21 cellular contexts compared by ENCODE assay signal in genomic region chr14:49036991-49037390, GRCh38.
A peak's percentile ranks its signal among the peaks of the same experiment; 100 is the strongest.
DNase-seq lines count a peak whose midpoint lies in the region; ATAC-seq and TF ChIP-seq lines count a peak whose summit lies in the region.
"Had no signal": no experiment of that assay in that cellular context is flagged by ENCODE, and none has a peak within 500 bp of the region (broad histone marks: within the 10 kb centered on the region; RNA-seq: fewer than 3 reads in every experiment).

No MANE protein-coding gene starts in this region.

- peaks cover 3% of the 10 kb centered on the region; the same call in 1 of the 2 replicates for H3K9me2 ChIP-seq in GM23338 (ENCODE audit: insufficient read depth)

- H3K27me3 Mint-ChIP-seq in GM23338 (ENCODE audit: insufficient read depth, low read depth, poor library complexity) (peaks cover 1% of the 10 kb centered on the region), mesothelial cell of epicardium (ENCODE audit: low read depth) (no peaks in the 10 kb centered on the region)
- H3K27me3 Mint-ChIP-seq: CD4-positive, alpha-beta T cell had no signal

- H3K36me3 ChIP-seq in GM23338 (ENCODE audit: insufficient read depth) (no peaks in the 10 kb centered on the region), HAP-1 (replicated peaks) (no peaks in the 10 kb centered on the region)
- H3K36me3 ChIP-seq: BE2C; BLaER1 treated with 17β-estradiol and CSF1 and Interleukin-3, amounts not matched to agents 10 nM and 100 nM had no signal

- no peaks in the 10 kb centered on the region for H3K9me3 Mint-ChIP-seq in GM23338
- peaks cover 5% of the 10 kb centered on the region for H3K9me3 Mint-ChIP-seq in mesothelial cell of epicardium
- H3K9me3 Mint-ChIP-seq: CD4-positive, alpha-beta T cell; H9 had no signal

- in situ Hi-C loops in HAP-1 (cut with MboI; ENCODE audit: low sequenced_read_pairs), result no loop called here

- H3K27ac ChIP-seq in GM23338 (ENCODE audit: low read depth), result no peak overlapping the region
- H3K27ac ChIP-seq: A549; BLaER1 treated with 17β-estradiol and CSF1 and Interleukin-3, amounts not matched to agents 10 nM and 100 nM had no signal

- no peak overlapping the region for H3K4me3 ChIP-seq in GM23338
- no peak overlapping the region for H3K4me3 ChIP-seq in HAP-1
- H3K4me3 ChIP-seq: A549; BLaER1 treated with 17β-estradiol and CSF1 and Interleukin-3, amounts not matched to agents 10 nM and 100 nM had no signal

- H3K4me2 ChIP-seq in GM23338, result peak overlapping the region; percentile 18; the same call in 1 of the 2 replicates
- H3K4me2 ChIP-seq: A549 had no signal

- H3K4me3 Mint-ChIP-seq in GM23338 (no peak overlapping the region), mesothelial cell of epicardium (no peak overlapping the region)
- H3K4me3 Mint-ChIP-seq: CD14-positive monocyte; CD4-positive, alpha-beta T cell; CD8-positive, alpha-beta memory T cell; H9; HFFc6 had no signal

- H3F3A ChIP-seq in GM23338 (replicated peaks; ENCODE audit: low read depth), result no peaks in the 10 kb centered on the region

- no peaks in the 10 kb centered on the region for H3K27me3 ChIP-seq in GM23338 (ENCODE audit: insufficient read depth)
- no peaks in the 10 kb centered on the region for H3K27me3 ChIP-seq in HAP-1 (ENCODE audit: low read depth)
- H3K27me3 ChIP-seq: BE2C; BLaER1 treated with 17β-estradiol and CSF1 and Interleukin-3, amounts not matched to agents 10 nM and 100 nM had no signal

- DNase-seq in GM23338 (ENCODE audit: low spot score), result no peak
- DNase-seq in HAP-1 (ENCODE audit: low spot score in 2 of 2), result peak; percentile 71 to 94
- no peak for DNase-seq in mesothelial cell of epicardium (ENCODE audit: low spot score in 2 of 2, unreplicated experiment in 2 of 2)
- no peak for DNase-seq in midbrain (lab: John Stamatoyannopoulos, UW)
- DNase-seq in H4 (ENCODE audit: low spot score), result no peak
- DNase-seq: 8988T; ACHN; AML-193; BE2C; CD4-positive, alpha-beta T cell; CD8-positive, alpha-beta memory T cell; DMS53; DMS79 treated with DMSO at 0.1 percent for 48 hours; GF-D8; GOT3; H9; HFFc6 had no signal

- H3K36me3 Mint-ChIP-seq in GM23338 (ENCODE audit: low read depth) (no peaks in the 10 kb centered on the region), mesothelial cell of epicardium (no peaks in the 10 kb centered on the region)
- H3K36me3 Mint-ChIP-seq: CD14-positive monocyte; CD8-positive, alpha-beta memory T cell had no signal

- H3K4me1 Mint-ChIP-seq in GM23338 (peaks cover 21% of the 10 kb centered on the region; the same call in 2 of the 3 replicates), mesothelial cell of epicardium (peaks cover 5% of the 10 kb centered on the region)
- H3K4me1 Mint-ChIP-seq: CD14-positive monocyte; CD8-positive, alpha-beta memory T cell had no signal

- TF ChIP-seq CTCF in GM23338 (conservative IDR thresholded peaks at IDR 0.05; ENCODE audit: low read depth in 2 of 2) (no peak), mesothelial cell of epicardium (IDR thresholded peaks at IDR 0.05; ENCODE audit: unreplicated experiment) (no peak)

- H3K27ac Mint-ChIP-seq in GM23338, result no peak overlapping the region
- H3K27ac Mint-ChIP-seq in mesothelial cell of epicardium, result peak overlapping the region; percentile 66
- H3K27ac Mint-ChIP-seq: CD14-positive monocyte; CD4-positive, alpha-beta T cell; CD8-positive, alpha-beta memory T cell; HFFc6 had no signal

- peak; percentile 25; the same call in 1 of the 3 replicates for ATAC-seq in GM23338
- no peak for ATAC-seq in GM21360 (IDR thresholded peaks at IDR 0.05; ENCODE audit: unreplicated experiment)
- ATAC-seq: A549 had no signal

- H4K20me1 ChIP-seq in GM23338 (replicated peaks; ENCODE audit: insufficient read depth), result no peaks in the 10 kb centered on the region
- H4K20me1 ChIP-seq: BLaER1 treated with 17β-estradiol and CSF1 and Interleukin-3, amounts not matched to agents 10 nM and 100 nM had no signal

- H3K4me1 ChIP-seq in GM23338 (ENCODE audit: insufficient read depth) (no peaks in the 10 kb centered on the region), HAP-1 (peaks cover 38% of the 10 kb centered on the region)
- H3K4me1 ChIP-seq: A549, BE2C had no signal

- no peaks in the 10 kb centered on the region for H3K9me3 ChIP-seq in HAP-1
- H3K9me3 ChIP-seq: A549, BE2C had no signal

- H2AFZ ChIP-seq in GM23338, result no peak overlapping the region

- no peaks in the 10 kb centered on the region for H3K79me2 ChIP-seq in GM23338 (replicated peaks; ENCODE audit: insufficient read depth)

TF ChIP-seq in GM23338, 12 proteins besides CTCF, POLR2A, EP300 and RAD21 (continues in another document):
- TF ChIP-seq EZH2 (IDR thresholded peaks at IDR 0.05; ENCODE audit: low read depth, unreplicated experiment) (no peak), CREB1 (CRISPR knock-in tag; IDR thresholded peaks at IDR 0.05; ENCODE audit: low read depth) (no peak), ZNF331 (CRISPR knock-in tag; IDR thresholded peaks at IDR 0.05; ENCODE audit: low read depth) (no peak), POLR2AphosphoS5 (IDR thresholded peaks at IDR 0.05; ENCODE audit: low read depth) (no peak), ZNF114 (CRISPR knock-in tag; IDR thresholded peaks at IDR 0.05) (no peak), JUNB (IDR thresholded peaks at IDR 0.05; ENCODE audit: unreplicated experiment) (no peak), ZNF462 (CRISPR knock-in tag; IDR thresholded peaks at IDR 0.05) (no peak), NANOG (IDR thresholded peaks at IDR 0.05; ENCODE audit: borderline replicate concordance) (no peak)
- TF ChIP-seq, protein P1, sequence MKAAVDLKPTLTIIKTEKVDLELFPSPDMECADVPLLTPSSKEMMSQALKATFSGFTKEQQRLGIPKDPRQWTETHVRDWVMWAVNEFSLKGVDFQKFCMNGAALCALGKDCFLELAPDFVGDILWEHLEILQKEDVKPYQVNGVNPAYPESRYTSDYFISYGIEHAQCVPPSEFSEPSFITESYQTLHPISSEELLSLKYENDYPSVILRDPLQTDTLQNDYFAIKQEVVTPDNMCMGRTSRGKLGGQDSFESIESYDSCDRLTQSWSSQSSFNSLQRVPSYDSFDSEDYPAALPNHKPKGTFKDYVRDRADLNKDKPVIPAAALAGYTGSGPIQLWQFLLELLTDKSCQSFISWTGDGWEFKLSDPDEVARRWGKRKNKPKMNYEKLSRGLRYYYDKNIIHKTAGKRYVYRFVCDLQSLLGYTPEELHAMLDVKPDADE (IDR thresholded peaks at IDR 0.05), result no peak

Comparison
In these comparisons a context has a peak if more than half of its experiments do, and no peak if none do; other contexts are left out.
1. DNase-seq: peak in HAP-1 (2 of 2); none in GM23338 (single experiment), mesothelial cell of epicardium (0 of 2), midbrain (single experiment) and H4 (single experiment).